ENCODE assay signal across 17 cellular contexts in genomic region chr16:46555981-46556380, GRCh38.
"Had no signal": no experiment of that assay in that cellular context is flagged by ENCODE, and none has a peak within 500 bp of the region (broad histone marks: within the 10 kb centered on the region; RNA-seq: fewer than 3 reads in every experiment).

No MANE protein-coding gene starts in this region.

- H3K4me1 ChIP-seq: testis, upper lobe of right lung had no signal

- H3K27me3 ChIP-seq: cardiac muscle cell, hepatocyte, ovary, testis had no signal

- H3K4me3 ChIP-seq: cardiac muscle cell, gastroesophageal sphincter, hepatocyte, ovary, testis, upper lobe of right lung had no signal

- H3K9me3 ChIP-seq: gastroesophageal sphincter, ovary, testis, upper lobe of right lung had no signal

- H3K36me3 ChIP-seq: cardiac muscle cell, gastroesophageal sphincter, ovary, upper lobe of right lung had no signal

- H3K4me2 ChIP-seq: hepatocyte had no signal

- DNase-seq: activated CD4-positive, alpha-beta T cell treated with anti-CD3 and anti-CD28 coated beads for 36 hours; activated CD8-positive, alpha-beta memory T cell treated with anti-CD3 and anti-CD28 coated beads, Interleukin-2, amount 50 U/mL, for 48 hours; activated CD8-positive, alpha-beta T cell treated with anti-CD3 and anti-CD28 coated beads, Interleukin-2, amount 10 ng/mL, durations not matched to agents 7 days and 5 days; activated naive CD8-positive, alpha-beta T cell treated with anti-CD3 and anti-CD28 coated beads, Interleukin-2, amount 10 ng/mL, durations not matched to agents 7 days and 5 days; aorta; kidney; ovary; stimulated activated CD4-positive, alpha-beta T cell treated with anti-CD3 and anti-CD28 coated beads, Interleukin-4, amount 100 ng/mL, for 4 hours; stimulated activated naive CD8-positive, alpha-beta T cell treated with anti-CD3 and anti-CD28 coated beads, Interleukin-15, amount 100 ng/mL, for 72 hours; T-helper 9 cell; testis; upper lobe of right lung had no signal

- H3K27ac ChIP-seq: cardiac muscle cell, gastroesophageal sphincter, hepatocyte, ovary, testis, upper lobe of right lung, VCaP had no signal

- FAIRE-seq: colon had no signal

- H2AFZ ChIP-seq: hepatocyte had no signal

- ATAC-seq: activated CD4-positive, alpha-beta T cell treated with anti-CD3 and anti-CD28 coated beads for 36 hours; activated CD8-positive, alpha-beta T cell treated with anti-CD3 and anti-CD28 coated beads, Interleukin-2, amount 10 ng/mL, durations not matched to agents 7 days and 5 days; gastroesophageal sphincter; stimulated activated naive CD8-positive, alpha-beta T cell treated with anti-CD3 and anti-CD28 coated beads, Interleukin-15, amount 100 ng/mL, for 72 hours; upper lobe of right lung had no signal

- H3K79me2 ChIP-seq: hepatocyte had no signal
